ENCODE assay signal across 9 cellular contexts in the genomic region with DNA sequence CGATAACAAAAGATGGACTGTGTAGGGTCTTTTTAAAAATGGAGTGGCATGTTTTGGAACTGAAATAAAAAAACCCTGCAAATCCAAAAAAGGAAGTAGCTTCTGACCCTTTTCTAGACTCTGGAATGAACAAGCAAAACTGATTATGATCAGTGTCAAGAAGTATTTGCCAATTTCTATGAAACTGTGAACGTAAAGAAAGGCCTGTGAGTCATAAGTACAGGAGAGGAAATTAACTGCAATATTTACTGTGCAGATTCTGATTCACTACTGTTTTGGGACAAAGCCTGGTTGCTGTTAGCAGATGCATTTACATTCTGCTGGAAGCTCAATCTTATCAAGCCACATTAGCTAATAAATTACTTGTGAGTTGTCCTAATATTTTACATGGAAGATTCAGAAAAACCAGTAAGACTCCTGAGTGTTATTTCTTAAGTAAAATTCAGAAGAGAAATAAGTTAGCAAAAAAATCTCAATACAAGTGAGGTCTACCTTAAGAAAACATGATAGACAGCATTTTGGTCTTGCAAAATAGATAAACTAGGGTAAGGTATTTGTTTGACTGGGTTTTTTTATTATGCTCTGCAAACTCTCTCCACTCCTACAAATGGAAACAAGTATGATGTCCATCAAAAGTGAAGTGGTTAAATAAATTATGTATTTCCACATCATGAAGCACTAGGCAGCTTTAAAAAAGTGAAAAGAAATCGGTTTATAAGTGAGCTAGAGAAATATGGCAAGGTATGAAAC.
DNase-seq lines count a peak whose midpoint lies in the region; ATAC-seq, FAIRE-seq and TF ChIP-seq lines count a peak whose summit lies in the region.
"Had no signal": no experiment of that assay in that cellular context is flagged by ENCODE, and none has a peak within 500 bp of the region (broad histone marks: within the 10 kb centered on the region; RNA-seq: fewer than 3 reads in every experiment).

No MANE protein-coding gene starts in this region.

- H3K79me2 ChIP-seq in K562 (ENCODE audit: control insufficient read depth, insufficient read depth, low read length) = no peaks in the 10 kb centered on the region

- no peak overlapping the region for H3K27ac ChIP-seq in K562 (ENCODE audit: extremely low read depth, low read depth, low read length)

- no peaks in the 10 kb centered on the region for H4K20me1 ChIP-seq in K562 (replicated peaks; ENCODE audit: control insufficient read depth, insufficient read depth, low read length)

- H3K9me1 ChIP-seq in K562 (ENCODE audit: control insufficient read depth, insufficient read depth, low read length) = no peaks in the 10 kb centered on the region

- POLR2A ChIA-PET in K562 (lab: Yijun Ruan, JAX) = interaction anchor here (1.0 kb wide), 1 partner anchor 14 kb away, joined by 3 read pairs; no protein-coding TSS in a partner anchor

- H3K4me1 ChIP-seq in K562 (replicated peaks in 1 of 2; ENCODE audit: control insufficient read depth in 2 of 2, insufficient read depth in 2 of 2, low read length in 2 of 2) (no peaks in the 10 kb centered on the region; a peak in 1 of 5 replicates), HAP-1 (peaks cover 5% of the 10 kb centered on the region; the same call in 1 of the 2 replicates)

- peak; percentile 37; the same call in 1 of the 2 replicates for TF ChIP-seq EP300 in K562 (IDR thresholded peaks at IDR 0.05; ENCODE audit: low read length)

- H3K9me3 ChIP-seq in K562 (replicated peaks; ENCODE audit: control insufficient read depth, insufficient read depth, low read depth, low read length) = no peaks in the 10 kb centered on the region
- H3K9me3 ChIP-seq in HAP-1 = no peaks in the 10 kb centered on the region

- H3K9ac ChIP-seq in K562 (ENCODE audit: insufficient read depth in 1 of 2, low read depth in 2 of 2, low read length in 2 of 2) = no peak overlapping the region

- BruUV-seq in K562 (replicated peaks; lab: Mats Ljungman, UMichigan) = no TSS peak

- no peak for TF ChIP-seq RAD21 in K562 (CRISPR knock-in tag; conservative IDR thresholded peaks at IDR 0.05 in 1 of 2, IDR thresholded peaks at IDR 0.05 in 1 of 2)

- WGBS in K562 (ENCODE audit: insufficient coverage, low coverage, missing lambda C conversion rate) = 4% methylated on average over 2 of the region's 3 CpGs

- no peak overlapping the region for H2AFZ ChIP-seq in K562 (ENCODE audit: low read depth, low read length)

- ATAC-seq in GM21390 (IDR thresholded peaks at IDR 0.05; ENCODE audit: unreplicated experiment) (peak; percentile 93), K562 (no peak)

- peak; percentile 25 for DNase-seq in Ammon's horn (ENCODE audit: low spot score)
- DNase-seq in Kasumi-1 (lab: John Stamatoyannopoulos, UW) = peak; percentile 17 to 18
- peak in 1 of 4 experiments; percentile 5 for DNase-seq in K562 (ENCODE audit: extremely low read depth in 1 of 4, low spot score in 3 of 4)
- peak; percentile 87 for DNase-seq in renal cortical epithelial cell (ENCODE audit: low read depth)
- no peak for DNase-seq in HAP-1 (ENCODE audit: low spot score in 2 of 2)
- no peak for DNase-seq in central memory CD4-positive, alpha-beta T cell
- no peak for DNase-seq in NCI-H69 (lab: John Stamatoyannopoulos, UW)

- in situ Hi-C loops in K562 (cut with MboI) = no loop called here
- in situ Hi-C loops in HAP-1 (cut with MboI; ENCODE audit: low sequenced_read_pairs) = no loop called here

- CTCF ChIA-PET in K562 (lab: Yijun Ruan, JAX; ENCODE audit: low intra/inter-chr PET ratio) = no interaction called here

- no peak overlapping the region for H3K4me2 ChIP-seq in K562 (ENCODE audit: insufficient read depth, low read length)

- H3K36me3 ChIP-seq in K562 (ENCODE audit: control insufficient read depth, insufficient read depth, low read length) = no peaks in the 10 kb centered on the region
- H3K36me3 ChIP-seq in HAP-1 (replicated peaks) = no peaks in the 10 kb centered on the region

- no peak for TF ChIP-seq POLR2A in K562 (conservative IDR thresholded peaks at IDR 0.05)

- intact Hi-C loops in K562 (cut with micrococcal nuclease) = no loop called here

- no peak for FAIRE-seq in K562 (lab: Jason Lieb, UNC)
- FAIRE-seq: GM18507 had no signal

- no peak for TF ChIP-seq CTCF in K562 (IDR thresholded peaks at IDR 0.05 in 2 of 3, conservative IDR thresholded peaks at IDR 0.05 in 1 of 3; ENCODE audit: insufficient read depth in 2 of 3, low read depth in 1 of 3, low read length in 3 of 3)

- no peak overlapping the region for H3K4me3 ChIP-seq in K562
- no peak overlapping the region for H3K4me3 ChIP-seq in HAP-1

- H3K27me3 ChIP-seq in K562 (ENCODE audit: control insufficient read depth in 2 of 2, insufficient read depth in 2 of 2, low read length in 2 of 2) (no peaks in the 10 kb centered on the region; a peak in 1 of 5 replicates), HAP-1 (ENCODE audit: low read depth) (no peaks in the 10 kb centered on the region)

TF ChIP-seq in K562, 482 proteins besides CTCF, POLR2A, EP300 and RAD21 (continues in another document):
- TF ChIP-seq MTA2 (IDR thresholded peaks at IDR 0.05; ENCODE audit: low read depth) = no peak
- TF ChIP-seq, protein P1, sequence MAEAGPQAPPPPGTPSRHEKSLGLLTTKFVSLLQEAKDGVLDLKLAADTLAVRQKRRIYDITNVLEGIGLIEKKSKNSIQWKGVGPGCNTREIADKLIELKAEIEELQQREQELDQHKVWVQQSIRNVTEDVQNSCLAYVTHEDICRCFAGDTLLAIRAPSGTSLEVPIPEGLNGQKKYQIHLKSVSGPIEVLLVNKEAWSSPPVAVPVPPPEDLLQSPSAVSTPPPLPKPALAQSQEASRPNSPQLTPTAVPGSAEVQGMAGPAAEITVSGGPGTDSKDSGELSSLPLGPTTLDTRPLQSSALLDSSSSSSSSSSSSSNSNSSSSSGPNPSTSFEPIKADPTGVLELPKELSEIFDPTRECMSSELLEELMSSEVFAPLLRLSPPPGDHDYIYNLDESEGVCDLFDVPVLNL (CRISPR knock-in tag; IDR thresholded peaks at IDR 0.05; ENCODE audit: low read depth) = no peak
- TF ChIP-seq, protein P2, sequence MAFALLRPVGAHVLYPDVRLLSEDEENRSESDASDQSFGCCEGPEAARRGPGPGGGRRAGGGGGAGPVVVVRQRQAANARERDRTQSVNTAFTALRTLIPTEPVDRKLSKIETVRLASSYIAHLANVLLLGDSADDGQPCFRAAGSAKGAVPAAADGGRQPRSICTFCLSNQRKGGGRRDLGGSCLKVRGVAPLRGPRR (CRISPR knock-in tag; IDR thresholded peaks at IDR 0.05) = no peak
- TF ChIP-seq SMC3 (conservative IDR thresholded peaks at IDR 0.05; ENCODE audit: insufficient read depth, low read depth, low read length) = no peak
- no peak for TF ChIP-seq TCF7 (IDR thresholded peaks at IDR 0.05; ENCODE audit: borderline replicate concordance)
- no peak for TF ChIP-seq FOXK2 (conservative IDR thresholded peaks at IDR 0.05 in 1 of 2, IDR thresholded peaks at IDR 0.05 in 1 of 2; ENCODE audit: low read depth in 2 of 2)
- TF ChIP-seq KHSRP (IDR thresholded peaks at IDR 0.05) = no peak
- TF ChIP-seq PTTG1 (tag; IDR thresholded peaks at IDR 0.05; ENCODE audit: low read depth) = no peak
- TF ChIP-seq ZBTB1 (CRISPR knock-in tag; IDR thresholded peaks at IDR 0.05; ENCODE audit: borderline replicate concordance, low read depth) = no peak
- peak; percentile 62; the same call in 1 of the 2 replicates for TF ChIP-seq SMARCA4 (IDR thresholded peaks at IDR 0.05)
- no peak for TF ChIP-seq THAP12 (CRISPR knock-in tag; IDR thresholded peaks at IDR 0.05)
- TF ChIP-seq MYBL2 (IDR thresholded peaks at IDR 0.05; ENCODE audit: low read depth) = no peak
- TF ChIP-seq MYBL2 (CRISPR knock-in tag; IDR thresholded peaks at IDR 0.05; ENCODE audit: borderline replicate concordance) = no peak
- TF ChIP-seq SMAD2 (IDR thresholded peaks at IDR 0.05; ENCODE audit: low read depth, low read length) = no peak
- TF ChIP-seq NEUROD1 (IDR thresholded peaks at IDR 0.05; ENCODE audit: borderline replicate concordance, low read depth, low read length, partially characterized antibody) = no peak
- TF ChIP-seq, protein P3, sequence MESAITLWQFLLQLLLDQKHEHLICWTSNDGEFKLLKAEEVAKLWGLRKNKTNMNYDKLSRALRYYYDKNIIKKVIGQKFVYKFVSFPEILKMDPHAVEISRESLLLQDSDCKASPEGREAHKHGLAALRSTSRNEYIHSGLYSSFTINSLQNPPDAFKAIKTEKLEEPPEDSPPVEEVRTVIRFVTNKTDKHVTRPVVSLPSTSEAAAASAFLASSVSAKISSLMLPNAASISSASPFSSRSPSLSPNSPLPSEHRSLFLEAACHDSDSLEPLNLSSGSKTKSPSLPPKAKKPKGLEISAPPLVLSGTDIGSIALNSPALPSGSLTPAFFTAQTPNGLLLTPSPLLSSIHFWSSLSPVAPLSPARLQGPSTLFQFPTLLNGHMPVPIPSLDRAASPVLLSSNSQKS (CRISPR knock-in tag; IDR thresholded peaks at IDR 0.05) = no peak
- TF ChIP-seq, protein P4, sequence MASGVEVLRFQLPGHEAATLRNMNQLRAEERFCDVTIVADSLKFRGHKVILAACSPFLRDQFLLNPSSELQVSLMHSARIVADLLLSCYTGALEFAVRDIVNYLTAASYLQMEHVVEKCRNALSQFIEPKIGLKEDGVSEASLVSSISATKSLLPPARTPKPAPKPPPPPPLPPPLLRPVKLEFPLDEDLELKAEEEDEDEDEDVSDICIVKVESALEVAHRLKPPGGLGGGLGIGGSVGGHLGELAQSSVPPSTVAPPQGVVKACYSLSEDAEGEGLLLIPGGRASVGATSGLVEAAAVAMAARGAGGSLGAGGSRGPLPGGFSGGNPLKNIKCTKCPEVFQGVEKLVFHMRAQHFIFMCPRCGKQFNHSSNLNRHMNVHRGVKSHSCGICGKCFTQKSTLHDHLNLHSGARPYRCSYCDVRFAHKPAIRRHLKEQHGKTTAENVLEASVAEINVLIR (CRISPR knock-in tag; IDR thresholded peaks at IDR 0.05) = no peak

Comparison
In these comparisons a context has a peak if more than half of its experiments do, and no peak if none do; other contexts are left out.
1. DNase-seq: peak in Ammon's horn (single experiment), Kasumi-1 (2 of 2) and renal cortical epithelial cell (single experiment); none in HAP-1 (0 of 2), central memory CD4-positive, alpha-beta T cell (single experiment) and NCI-H69 (single experiment).